In genomic region chr16:87995644-87996043, GRCh38 we compare ENCODE assay signal across 19 cellular contexts. TPM values are rescaled to one million over a fixed set of nuclear protein-coding genes. Genes with fewer than 3 reads are reported as not detected.
DNase-seq lines count a peak whose midpoint lies in the region; ATAC-seq and TF ChIP-seq lines count a peak whose summit lies in the region.
"Had no signal": no experiment of that assay in that cellular context is flagged by ENCODE, and none has a peak within 500 bp of the region (broad histone marks: within the 10 kb centered on the region; RNA-seq: fewer than 3 reads in every experiment).

No MANE protein-coding gene starts in this region.

- intact Hi-C loops in testis (cut with DNase I; ENCODE audit: low total_unique reads), result no loop called here

- no peaks in the 10 kb centered on the region for H3K27me3 Mint-ChIP-seq in activated CD8-positive, alpha-beta memory T cell treated with anti-CD3 and anti-CD28 coated beads, Interleukin-2, amount 10 ng/mL, durations not matched to agents 7 days and 5 days
- H3K27me3 Mint-ChIP-seq in endodermal cell (ENCODE audit: insufficient read depth), result no peaks in the 10 kb centered on the region
- H3K27me3 Mint-ChIP-seq: CD4-positive, alpha-beta memory T cell had no signal

- DNase-seq in activated CD8-positive, alpha-beta memory T cell treated with anti-CD3 and anti-CD28 coated beads, Interleukin-2, amount 50 U/mL, for 48 hours, result peak; percentile 43
- DNase-seq in activated CD8-positive, alpha-beta memory T cell treated with anti-CD3 and anti-CD28 coated beads, Interleukin-2, amount 10 ng/mL, durations not matched to agents 7 days and 5 days, result no peak
- DNase-seq in NCI-H146 (lab: John Stamatoyannopoulos, UW), result peak; percentile 8
- no peak for DNase-seq in endodermal cell
- peak; percentile 11 for DNase-seq in testis
- no peak for DNase-seq in stimulated activated naive CD8-positive, alpha-beta T cell treated with anti-CD3 and anti-CD28 coated beads, Interleukin-15, Interleukin-2, amounts not matched to agents 100 U/mL and 50 U/mL, for 24 hours
- DNase-seq in pons (ENCODE audit: low spot score), result no peak
- DNase-seq: BE2C; Caco-2; CD4-positive, alpha-beta memory T cell; DND-41; GDM1; GOT3; HFFc6 had no signal

- H3K36me3 ChIP-seq in endodermal cell (ENCODE audit: control insufficient read depth, insufficient read depth, low read length) (peaks cover 4% of the 10 kb centered on the region), testis (ENCODE audit: low read depth, missing control alignments) (no peaks in the 10 kb centered on the region)
- H3K36me3 ChIP-seq: BE2C, HAP-1 had no signal

- no peak for TF ChIP-seq POLR2A in testis (IDR thresholded peaks at IDR 0.05)

- H3K4me3 Mint-ChIP-seq in activated CD8-positive, alpha-beta memory T cell treated with anti-CD3 and anti-CD28 coated beads, Interleukin-2, amount 10 ng/mL, durations not matched to agents 7 days and 5 days, result no peak overlapping the region
- H3K4me3 Mint-ChIP-seq in endodermal cell, result no peak overlapping the region
- H3K4me3 Mint-ChIP-seq: CD4-positive, alpha-beta memory T cell; HFFc6 had no signal

- H3K27ac ChIP-seq in endodermal cell (ENCODE audit: low read depth, low read length), result no peak overlapping the region
- no peak overlapping the region for H3K27ac ChIP-seq in testis
- H3K27ac ChIP-seq: A549, C4-2B, HL-60 had no signal

- WGBS in endodermal cell (ENCODE audit: insufficient coverage in 1 of 2, insufficient read length in 1 of 2), 2 experiments, result 88 to 92% methylated on average over 12 to 17 of the region's 17 CpGs
- WGBS in testis, 2 donors, result 95% methylated on average over 17 of the region's 17 CpGs

- H3K9me3 ChIP-seq in endodermal cell (ENCODE audit: control insufficient read depth, low read length) (no peaks in the 10 kb centered on the region), testis (no peaks in the 10 kb centered on the region)
- H3K9me3 ChIP-seq: A549, BE2C, Caco-2, HAP-1 had no signal

- CTCF ChIA-PET in activated CD8-positive, alpha-beta memory T cell treated with anti-CD3 and anti-CD28 coated beads, Interleukin-2, amount 10 ng/mL, durations not matched to agents 7 days and 5 days (lab: Charles Lee), result no interaction called here

- H3K27me3 ChIP-seq in endodermal cell (ENCODE audit: control insufficient read depth, insufficient read depth, low read length, poor library complexity, severe bottlenecking) (no peaks in the 10 kb centered on the region), testis (no peaks in the 10 kb centered on the region)
- H3K27me3 ChIP-seq: BE2C had no signal

- peaks cover 16% of the 10 kb centered on the region for H3K36me3 Mint-ChIP-seq in activated CD8-positive, alpha-beta memory T cell treated with anti-CD3 and anti-CD28 coated beads, Interleukin-2, amount 10 ng/mL, durations not matched to agents 7 days and 5 days
- H3K36me3 Mint-ChIP-seq in endodermal cell (ENCODE audit: low read depth), result peaks cover 28% of the 10 kb centered on the region

- TF ChIP-seq CTCF in endodermal cell (conservative IDR thresholded peaks at IDR 0.05) (no peak), testis (IDR thresholded peaks at IDR 0.05) (no peak)

- H3K4me1 Mint-ChIP-seq in activated CD8-positive, alpha-beta memory T cell treated with anti-CD3 and anti-CD28 coated beads, Interleukin-2, amount 10 ng/mL, durations not matched to agents 7 days and 5 days, result peaks cover 3% of the 10 kb centered on the region
- H3K4me1 Mint-ChIP-seq in endodermal cell, result no peaks in the 10 kb centered on the region

- H3K9me3 Mint-ChIP-seq in activated CD8-positive, alpha-beta memory T cell treated with anti-CD3 and anti-CD28 coated beads, Interleukin-2, amount 10 ng/mL, durations not matched to agents 7 days and 5 days (ENCODE audit: low read depth), result no peaks in the 10 kb centered on the region
- no peaks in the 10 kb centered on the region for H3K9me3 Mint-ChIP-seq in endodermal cell
- H3K9me3 Mint-ChIP-seq: CD4-positive, alpha-beta memory T cell; HFFc6 had no signal

- H3K9ac ChIP-seq in endodermal cell (ENCODE audit: extremely low read depth, low read length, poor library complexity, severe bottlenecking), result no peak overlapping the region

- no peak for ATAC-seq in activated CD8-positive, alpha-beta memory T cell treated with anti-CD3 and anti-CD28 coated beads, Interleukin-2, amount 10 ng/mL, durations not matched to agents 7 days and 5 days
- no peak for ATAC-seq in stimulated activated naive CD8-positive, alpha-beta T cell treated with anti-CD3 and anti-CD28 coated beads, Interleukin-15, Interleukin-2, amounts not matched to agents 100 U/mL and 50 U/mL, for 24 hours
- ATAC-seq: A549 had no signal

- no peak overlapping the region for H3K27ac Mint-ChIP-seq in activated CD8-positive, alpha-beta memory T cell treated with anti-CD3 and anti-CD28 coated beads, Interleukin-2, amount 10 ng/mL, durations not matched to agents 7 days and 5 days
- H3K27ac Mint-ChIP-seq in endodermal cell, result peak overlapping the region; percentile 10
- H3K27ac Mint-ChIP-seq: CD4-positive, alpha-beta memory T cell; HFFc6 had no signal

- H3K4me3 ChIP-seq in endodermal cell (ENCODE audit: low read length) (no peak overlapping the region), testis (no peak overlapping the region)
- H3K4me3 ChIP-seq: A549, HAP-1 had no signal

- no peaks in the 10 kb centered on the region for H3K4me1 ChIP-seq in endodermal cell (ENCODE audit: control insufficient read depth, insufficient read depth, low read length)
- H3K4me1 ChIP-seq in testis, result no peaks in the 10 kb centered on the region
- H3K4me1 ChIP-seq: A549, BE2C, Caco-2, HAP-1 had no signal

RNA-seq across cellular contexts. Expression of gene BANP, which starts 44.4 kb away (rescaled TPM):
- 10 to 100 TPM; 36.1 to 48.7 TPM for total RNA-seq in activated CD8-positive, alpha-beta memory T cell treated with anti-CD3 and anti-CD28 coated beads, Interleukin-2, amount 10 ng/mL, durations not matched to agents 7 days and 5 days
- total RNA-seq in endodermal cell, result 10 to 100 TPM; 39.5 to 45.5 TPM
- polyA plus RNA-seq in endodermal cell (2013, experiment 1 of 2), result 23.8 TPM
- polyA plus RNA-seq in endodermal cell (2013, experiment 2 of 2), result 20.0 TPM
- 10 to 100 TPM; 55.9 to 60.2 TPM for total RNA-seq in testis
- 25.3 TPM for polyA plus RNA-seq in testis (ENCODE audit: insufficient read depth, low read depth, low replicate concordance)

RNA-seq across cellular contexts. Expression of gene CA5A, which starts 59.3 kb away (rescaled TPM):
- total RNA-seq in activated CD8-positive, alpha-beta memory T cell treated with anti-CD3 and anti-CD28 coated beads, Interleukin-2, amount 10 ng/mL, durations not matched to agents 7 days and 5 days, result not detected
- total RNA-seq in endodermal cell, result not detected
- polyA plus RNA-seq in endodermal cell (2013, experiment 1 of 2), result not detected
- not detected for polyA plus RNA-seq in endodermal cell (2013, experiment 2 of 2)
- total RNA-seq in testis, result not detected
- not detected for polyA plus RNA-seq in testis (ENCODE audit: insufficient read depth, low read depth, low replicate concordance)
- total RNA-seq: CD4-positive, alpha-beta memory T cell; HFFc6 had no signal
- polyA plus RNA-seq: A549; AG04450; CD4-positive, alpha-beta memory T cell had no signal

Comparison
In these comparisons a context has a peak if more than half of its experiments do, and no peak if none do; other contexts are left out.
1. DNase-seq: peak in activated CD8-positive, alpha-beta memory T cell treated with anti-CD3 and anti-CD28 coated beads, Interleukin-2, amount 50 U/mL, for 48 hours (single experiment), NCI-H146 (single experiment) and testis (single experiment); none in activated CD8-positive, alpha-beta memory T cell treated with anti-CD3 and anti-CD28 coated beads, Interleukin-2, amount 10 ng/mL, durations not matched to agents 7 days and 5 days (single experiment), endodermal cell (single experiment), stimulated activated naive CD8-positive, alpha-beta T cell treated with anti-CD3 and anti-CD28 coated beads, Interleukin-15, Interleukin-2, amounts not matched to agents 100 U/mL and 50 U/mL, for 24 hours (single experiment) and pons (single experiment).